1 cellular context compared by ENCODE assay signal in the genomic region with DNA sequence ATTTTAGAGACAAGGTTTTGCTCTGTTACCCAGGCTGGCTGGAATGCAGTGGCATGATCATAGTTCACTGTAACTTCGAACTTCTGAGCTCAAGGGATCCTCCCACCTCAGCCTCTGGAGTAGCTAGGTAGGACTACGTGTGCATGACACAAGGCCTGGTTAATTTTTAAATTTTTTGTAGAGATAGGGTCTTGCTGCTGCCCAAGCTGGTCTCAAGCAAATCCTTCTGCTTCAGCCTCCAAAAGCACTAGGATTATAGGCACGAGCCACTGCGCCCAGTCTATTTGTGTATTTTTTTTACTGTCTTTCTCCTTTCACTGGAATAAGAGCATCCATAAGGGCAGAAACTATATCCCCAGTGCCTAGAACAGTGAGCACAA.
TF ChIP-seq lines count a peak whose summit lies in the region.

No MANE protein-coding gene starts in this region.

TF ChIP-seq in HepG2, 621 proteins besides CTCF, POLR2A, EP300 and RAD21 (continued from another document and continues in another):
- TF ChIP-seq ARNTL (CRISPR knock-in tag; IDR thresholded peaks at IDR 0.05) (no peak), TEAD3 (CRISPR knock-in tag; optimal IDR thresholded peaks at IDR 0.05; ENCODE audit: borderline replicate concordance) (peak; percentile 96), HNF1B (CRISPR knock-in tag; IDR thresholded peaks at IDR 0.05) (peak; percentile 94), ZNF614 (CRISPR knock-in tag; IDR thresholded peaks at IDR 0.05; ENCODE audit: borderline replicate concordance) (0 out of 2 replicates have a peak, but pooled peaks have one; percentile 30), FOXJ3 (CRISPR knock-in tag; IDR thresholded peaks at IDR 0.05; ENCODE audit: borderline replicate concordance) (no peak), ZNF335 (CRISPR knock-in tag; IDR thresholded peaks at IDR 0.05) (no peak), ZNF747 (CRISPR knock-in tag; IDR thresholded peaks at IDR 0.05; ENCODE audit: borderline replicate concordance) (no peak), ZNF205 (CRISPR knock-in tag; IDR thresholded peaks at IDR 0.05) (no peak; the same call in 1 of the 2 replicates), ZNF550 (CRISPR knock-in tag; IDR thresholded peaks at IDR 0.05; ENCODE audit: borderline replicate concordance) (no peak), RBFOX2 (IDR thresholded peaks at IDR 0.05; ENCODE audit: low read depth, low read length) (peak; percentile 37; the same call in 1 of the 2 replicates), ZNF17 (CRISPR knock-in tag; IDR thresholded peaks at IDR 0.05) (no peak), CREM (IDR thresholded peaks at IDR 0.05) (peak; percentile 80), CREM (CRISPR knock-in tag; IDR thresholded peaks at IDR 0.05) (no peak), KAT7 (CRISPR knock-in tag; IDR thresholded peaks at IDR 0.05; ENCODE audit: borderline replicate concordance) (no peak; the same call in 1 of the 2 replicates), ZNF790 (CRISPR knock-in tag; IDR thresholded peaks at IDR 0.05; ENCODE audit: borderline replicate concordance) (no peak), XBP1 (CRISPR knock-in tag; IDR thresholded peaks at IDR 0.05) (no peak), TP53 (CRISPR knock-in tag; conservative IDR thresholded peaks at IDR 0.05) (no peak), ZFAT (CRISPR knock-in tag; conservative IDR thresholded peaks at IDR 0.05) (no peak), NFATC3 (CRISPR knock-in tag; IDR thresholded peaks at IDR 0.05) (no peak), KMT2A (CRISPR knock-in tag; IDR thresholded peaks at IDR 0.05) (peak; percentile 48; the same call in 1 of the 2 replicates), NR2C2 (CRISPR knock-in tag; IDR thresholded peaks at IDR 0.05; ENCODE audit: borderline replicate concordance) (no peak), ZNF274 (CRISPR knock-in tag; IDR thresholded peaks at IDR 0.05) (no peak), KLF16 (CRISPR knock-in tag; IDR thresholded peaks at IDR 0.05) (0 out of 4 replicates have a peak, but pooled peaks of 1 of the 2 experiments have one; percentile 21), ZNF350 (CRISPR knock-in tag; IDR thresholded peaks at IDR 0.05; ENCODE audit: borderline replicate concordance, low read depth) (no peak), ZNF24 (IDR thresholded peaks at IDR 0.05) (no peak), SOX5 (CRISPR knock-in tag; IDR thresholded peaks at IDR 0.05; ENCODE audit: borderline replicate concordance) (peak; percentile 70; the same call in 1 of the 2 replicates), ZNF564 (CRISPR knock-in tag; IDR thresholded peaks at IDR 0.05) (no peak), ERF (CRISPR knock-in tag; IDR thresholded peaks at IDR 0.05) (peak; percentile 69), RBM39 (IDR thresholded peaks at IDR 0.05; ENCODE audit: low read depth, low read length, poor library complexity, severe bottlenecking) (no peak), RXRB (CRISPR knock-in tag; IDR thresholded peaks at IDR 0.05; ENCODE audit: borderline replicate concordance) (peak; percentile 32; the same call in 1 of the 2 replicates), ZNF674 (CRISPR knock-in tag; IDR thresholded peaks at IDR 0.05; ENCODE audit: low read depth) (no peak), RFXANK (CRISPR knock-in tag; IDR thresholded peaks at IDR 0.05) (0 out of 2 replicates have a peak, but pooled peaks have one; percentile 29), ZNF496 (CRISPR knock-in tag; IDR thresholded peaks at IDR 0.05; ENCODE audit: insufficient replicate concordance) (no peak), YEATS4 (CRISPR knock-in tag; IDR thresholded peaks at IDR 0.05; ENCODE audit: borderline replicate concordance) (peak; percentile 59; the same call in 1 of the 2 replicates), GPN1 (CRISPR knock-in tag; IDR thresholded peaks at IDR 0.05; ENCODE audit: borderline replicate concordance) (no peak), HCFC1 (IDR thresholded peaks at IDR 0.05; ENCODE audit: low read depth, low read length) (no peak), GTF2F1 (IDR thresholded peaks at IDR 0.05; ENCODE audit: low read length) (no peak), PHF8 (CRISPR knock-in tag; IDR thresholded peaks at IDR 0.05) (no peak), FOXK2 (IDR thresholded peaks at IDR 0.05) (no peak), ARNT (IDR thresholded peaks at IDR 0.05) (no peak), EEA1 (CRISPR knock-in tag; IDR thresholded peaks at IDR 0.05; ENCODE audit: borderline replicate concordance) (no peak), TEAD2 (CRISPR knock-in tag; IDR thresholded peaks at IDR 0.05) (no peak), SAP130 (CRISPR knock-in tag; IDR thresholded peaks at IDR 0.05; ENCODE audit: low read depth) (peak; percentile 68), SYNCRIP (IDR thresholded peaks at IDR 0.05; ENCODE audit: insufficient read depth, low read depth, low read length) (no peak), CBX2 (IDR thresholded peaks at IDR 0.05; ENCODE audit: low read depth, low read length) (no peak), CBX2 (CRISPR knock-in tag; IDR thresholded peaks at IDR 0.05; ENCODE audit: low read depth) (no peak), ZNF232 (CRISPR knock-in tag; IDR thresholded peaks at IDR 0.05; ENCODE audit: borderline replicate concordance) (no peak), SRSF9 (IDR thresholded peaks at IDR 0.05; ENCODE audit: borderline replicate concordance, insufficient read depth, low read depth, low read length, poor library complexity, severe bottlenecking) (no peak), FOSL1 (CRISPR knock-in tag; IDR thresholded peaks at IDR 0.05; ENCODE audit: borderline replicate concordance) (no peak), KAT8 (CRISPR knock-in tag; IDR thresholded peaks at IDR 0.05) (peak; percentile 63), KMT2B (CRISPR knock-in tag; IDR thresholded peaks at IDR 0.05) (no peak), DPF2 (CRISPR knock-in tag; IDR thresholded peaks at IDR 0.05; ENCODE audit: borderline replicate concordance, low read depth) (peak; percentile 71; the same call in 1 of the 2 replicates), ZNF773 (CRISPR knock-in tag; IDR thresholded peaks at IDR 0.05; ENCODE audit: borderline replicate concordance) (no peak), ZNF331 (CRISPR knock-in tag; IDR thresholded peaks at IDR 0.05) (peak; percentile 47; the same call in 1 of the 2 replicates), PRPF4 (IDR thresholded peaks at IDR 0.05; ENCODE audit: low read depth, low read length, poor library complexity, severe bottlenecking) (no peak), REXO4 (CRISPR knock-in tag; IDR thresholded peaks at IDR 0.05; ENCODE audit: borderline replicate concordance) (no peak), SPEN (CRISPR knock-in tag; IDR thresholded peaks at IDR 0.05; ENCODE audit: low read depth) (no peak), FOSL2 (CRISPR knock-in tag; IDR thresholded peaks at IDR 0.05) (peak; percentile 60), NFE2 (CRISPR knock-in tag; IDR thresholded peaks at IDR 0.05) (no peak), ZSCAN9 (CRISPR knock-in tag; IDR thresholded peaks at IDR 0.05; ENCODE audit: borderline replicate concordance) (peak; percentile 66; the same call in 1 of the 2 replicates), ZNF709 (CRISPR knock-in tag; IDR thresholded peaks at IDR 0.05) (no peak), ZNF367 (CRISPR knock-in tag; IDR thresholded peaks at IDR 0.05; ENCODE audit: borderline replicate concordance) (no peak), ZNF629 (CRISPR knock-in tag; conservative IDR thresholded peaks at IDR 0.05) (no peak), ZBTB2 (CRISPR knock-in tag; IDR thresholded peaks at IDR 0.05; ENCODE audit: low read depth) (no peak), AGO1 (IDR thresholded peaks at IDR 0.05; ENCODE audit: low read depth, low read length, poor library complexity, severe bottlenecking) (no peak), SNRNP70 (IDR thresholded peaks at IDR 0.05; ENCODE audit: low read depth, low read length) (no peak), ATF7-NPFF (CRISPR knock-in tag; IDR thresholded peaks at IDR 0.05; ENCODE audit: low read depth) (no peak)
- TF ChIP-seq, protein P1, sequence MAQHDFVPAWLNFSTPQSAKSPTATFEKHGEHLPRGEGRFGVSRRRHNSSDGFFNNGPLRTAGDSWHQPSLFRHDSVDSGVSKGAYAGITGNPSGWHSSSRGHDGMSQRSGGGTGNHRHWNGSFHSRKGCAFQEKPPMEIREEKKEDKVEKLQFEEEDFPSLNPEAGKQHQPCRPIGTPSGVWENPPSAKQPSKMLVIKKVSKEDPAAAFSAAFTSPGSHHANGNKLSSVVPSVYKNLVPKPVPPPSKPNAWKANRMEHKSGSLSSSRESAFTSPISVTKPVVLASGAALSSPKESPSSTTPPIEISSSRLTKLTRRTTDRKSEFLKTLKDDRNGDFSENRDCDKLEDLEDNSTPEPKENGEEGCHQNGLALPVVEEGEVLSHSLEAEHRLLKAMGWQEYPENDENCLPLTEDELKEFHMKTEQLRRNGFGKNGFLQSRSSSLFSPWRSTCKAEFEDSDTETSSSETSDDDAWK (CRISPR knock-in tag; IDR thresholded peaks at IDR 0.05): no peak
- TF ChIP-seq, protein P2, sequence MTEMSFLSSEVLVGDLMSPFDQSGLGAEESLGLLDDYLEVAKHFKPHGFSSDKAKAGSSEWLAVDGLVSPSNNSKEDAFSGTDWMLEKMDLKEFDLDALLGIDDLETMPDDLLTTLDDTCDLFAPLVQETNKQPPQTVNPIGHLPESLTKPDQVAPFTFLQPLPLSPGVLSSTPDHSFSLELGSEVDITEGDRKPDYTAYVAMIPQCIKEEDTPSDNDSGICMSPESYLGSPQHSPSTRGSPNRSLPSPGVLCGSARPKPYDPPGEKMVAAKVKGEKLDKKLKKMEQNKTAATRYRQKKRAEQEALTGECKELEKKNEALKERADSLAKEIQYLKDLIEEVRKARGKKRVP (CRISPR knock-in tag; IDR thresholded peaks at IDR 0.05): no peak
- TF ChIP-seq, protein P3, sequence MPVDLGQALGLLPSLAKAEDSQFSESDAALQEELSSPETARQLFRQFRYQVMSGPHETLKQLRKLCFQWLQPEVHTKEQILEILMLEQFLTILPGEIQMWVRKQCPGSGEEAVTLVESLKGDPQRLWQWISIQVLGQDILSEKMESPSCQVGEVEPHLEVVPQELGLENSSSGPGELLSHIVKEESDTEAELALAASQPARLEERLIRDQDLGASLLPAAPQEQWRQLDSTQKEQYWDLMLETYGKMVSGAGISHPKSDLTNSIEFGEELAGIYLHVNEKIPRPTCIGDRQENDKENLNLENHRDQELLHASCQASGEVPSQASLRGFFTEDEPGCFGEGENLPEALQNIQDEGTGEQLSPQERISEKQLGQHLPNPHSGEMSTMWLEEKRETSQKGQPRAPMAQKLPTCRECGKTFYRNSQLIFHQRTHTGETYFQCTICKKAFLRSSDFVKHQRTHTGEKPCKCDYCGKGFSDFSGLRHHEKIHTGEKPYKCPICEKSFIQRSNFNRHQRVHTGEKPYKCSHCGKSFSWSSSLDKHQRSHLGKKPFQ (CRISPR knock-in tag; IDR thresholded peaks at IDR 0.05; ENCODE audit: insufficient replicate concordance): no peak
- TF ChIP-seq, protein P4, sequence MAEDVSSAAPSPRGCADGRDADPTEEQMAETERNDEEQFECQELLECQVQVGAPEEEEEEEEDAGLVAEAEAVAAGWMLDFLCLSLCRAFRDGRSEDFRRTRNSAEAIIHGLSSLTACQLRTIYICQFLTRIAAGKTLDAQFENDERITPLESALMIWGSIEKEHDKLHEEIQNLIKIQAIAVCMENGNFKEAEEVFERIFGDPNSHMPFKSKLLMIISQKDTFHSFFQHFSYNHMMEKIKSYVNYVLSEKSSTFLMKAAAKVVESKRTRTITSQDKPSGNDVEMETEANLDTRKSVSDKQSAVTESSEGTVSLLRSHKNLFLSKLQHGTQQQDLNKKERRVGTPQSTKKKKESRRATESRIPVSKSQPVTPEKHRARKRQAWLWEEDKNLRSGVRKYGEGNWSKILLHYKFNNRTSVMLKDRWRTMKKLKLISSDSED (CRISPR knock-in tag; IDR thresholded peaks at IDR 0.05): no peak
- TF ChIP-seq, protein P5, sequence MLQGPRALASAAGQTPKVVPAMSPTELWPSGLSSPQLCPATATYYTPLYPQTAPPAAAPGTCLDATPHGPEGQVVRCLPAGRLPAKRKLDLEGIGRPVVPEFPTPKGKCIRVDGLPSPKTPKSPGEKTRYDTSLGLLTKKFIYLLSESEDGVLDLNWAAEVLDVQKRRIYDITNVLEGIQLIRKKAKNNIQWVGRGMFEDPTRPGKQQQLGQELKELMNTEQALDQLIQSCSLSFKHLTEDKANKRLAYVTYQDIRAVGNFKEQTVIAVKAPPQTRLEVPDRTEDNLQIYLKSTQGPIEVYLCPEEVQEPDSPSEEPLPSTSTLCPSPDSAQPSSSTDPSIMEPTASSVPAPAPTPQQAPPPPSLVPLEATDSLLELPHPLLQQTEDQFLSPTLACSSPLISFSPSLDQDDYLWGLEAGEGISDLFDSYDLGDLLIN (CRISPR knock-in tag; IDR thresholded peaks at IDR 0.05; ENCODE audit: borderline replicate concordance): no peak
- TF ChIP-seq, protein P6, sequence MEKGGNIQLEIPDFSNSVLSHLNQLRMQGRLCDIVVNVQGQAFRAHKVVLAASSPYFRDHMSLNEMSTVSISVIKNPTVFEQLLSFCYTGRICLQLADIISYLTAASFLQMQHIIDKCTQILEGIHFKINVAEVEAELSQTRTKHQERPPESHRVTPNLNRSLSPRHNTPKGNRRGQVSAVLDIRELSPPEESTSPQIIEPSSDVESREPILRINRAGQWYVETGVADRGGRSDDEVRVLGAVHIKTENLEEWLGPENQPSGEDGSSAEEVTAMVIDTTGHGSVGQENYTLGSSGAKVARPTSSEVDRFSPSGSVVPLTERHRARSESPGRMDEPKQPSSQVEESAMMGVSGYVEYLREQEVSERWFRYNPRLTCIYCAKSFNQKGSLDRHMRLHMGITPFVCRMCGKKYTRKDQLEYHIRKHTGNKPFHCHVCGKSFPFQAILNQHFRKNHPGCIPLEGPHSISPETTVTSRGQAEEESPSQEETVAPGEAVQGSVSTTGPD (CRISPR knock-in tag; IDR thresholded peaks at IDR 0.05): peak; percentile 81
